ENCODE assay signal across 1 cellular context in genomic region chr3:197088370-197088769, GRCh38.
A peak's percentile ranks its signal among the peaks of the same experiment; 100 is the strongest.
TF ChIP-seq lines count a peak whose summit lies in the region.

No MANE protein-coding gene starts in this region.

TF ChIP-seq in GM12878, 131 proteins besides CTCF, POLR2A, EP300 and RAD21 (continued from another document):
- TF ChIP-seq, protein P1, sequence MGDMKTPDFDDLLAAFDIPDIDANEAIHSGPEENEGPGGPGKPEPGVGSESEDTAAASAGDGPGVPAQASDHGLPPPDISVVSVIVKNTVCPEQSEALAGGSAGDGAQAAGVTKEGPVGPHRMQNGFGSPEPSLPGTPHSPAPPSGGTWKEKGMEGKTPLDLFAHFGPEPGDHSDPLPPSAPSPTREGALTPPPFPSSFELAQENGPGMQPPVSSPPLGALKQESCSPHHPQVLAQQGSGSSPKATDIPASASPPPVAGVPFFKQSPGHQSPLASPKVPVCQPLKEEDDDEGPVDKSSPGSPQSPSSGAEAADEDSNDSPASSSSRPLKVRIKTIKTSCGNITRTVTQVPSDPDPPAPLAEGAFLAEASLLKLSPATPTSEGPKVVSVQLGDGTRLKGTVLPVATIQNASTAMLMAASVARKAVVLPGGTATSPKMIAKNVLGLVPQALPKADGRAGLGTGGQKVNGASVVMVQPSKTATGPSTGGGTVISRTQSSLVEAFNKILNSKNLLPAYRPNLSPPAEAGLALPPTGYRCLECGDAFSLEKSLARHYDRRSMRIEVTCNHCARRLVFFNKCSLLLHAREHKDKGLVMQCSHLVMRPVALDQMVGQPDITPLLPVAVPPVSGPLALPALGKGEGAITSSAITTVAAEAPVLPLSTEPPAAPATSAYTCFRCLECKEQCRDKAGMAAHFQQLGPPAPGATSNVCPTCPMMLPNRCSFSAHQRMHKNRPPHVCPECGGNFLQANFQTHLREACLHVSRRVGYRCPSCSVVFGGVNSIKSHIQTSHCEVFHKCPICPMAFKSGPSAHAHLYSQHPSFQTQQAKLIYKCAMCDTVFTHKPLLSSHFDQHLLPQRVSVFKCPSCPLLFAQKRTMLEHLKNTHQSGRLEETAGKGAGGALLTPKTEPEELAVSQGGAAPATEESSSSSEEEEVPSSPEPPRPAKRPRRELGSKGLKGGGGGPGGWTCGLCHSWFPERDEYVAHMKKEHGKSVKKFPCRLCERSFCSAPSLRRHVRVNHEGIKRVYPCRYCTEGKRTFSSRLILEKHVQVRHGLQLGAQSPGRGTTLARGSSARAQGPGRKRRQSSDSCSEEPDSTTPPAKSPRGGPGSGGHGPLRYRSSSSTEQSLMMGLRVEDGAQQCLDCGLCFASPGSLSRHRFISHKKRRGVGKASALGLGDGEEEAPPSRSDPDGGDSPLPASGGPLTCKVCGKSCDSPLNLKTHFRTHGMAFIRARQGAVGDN (IDR thresholded peaks at IDR 0.05) = no peak
- TF ChIP-seq BHLHE40 (IDR thresholded peaks at IDR 0.05; ENCODE audit: borderline replicate concordance in 1 of 2, low read depth in 2 of 2, low read length in 1 of 2) (peak in 1 of 2 experiments; percentile 26; a peak in 1 of 4 replicates), ASH2L (IDR thresholded peaks at IDR 0.05; ENCODE audit: borderline replicate concordance, low read depth) (no peak), ZNF207 (IDR thresholded peaks at IDR 0.05; ENCODE audit: borderline replicate concordance) (no peak), STAT1 (conservative IDR thresholded peaks at IDR 0.05) (no peak), E2F8 (IDR thresholded peaks at IDR 0.05; ENCODE audit: low read depth, partially characterized antibody) (no peak), MYC (IDR thresholded peaks at IDR 0.05; ENCODE audit: insufficient read depth, insufficient read length, insufficient replicate concordance, low read length, severe bottlenecking) (no peak), CREB1 (IDR thresholded peaks at IDR 0.05; ENCODE audit: low read depth) (no peak), RAD51 (IDR thresholded peaks at IDR 0.05) (0 out of 2 replicates have a peak, but pooled peaks have one; percentile 10), TBL1XR1 (IDR thresholded peaks at IDR 0.05; ENCODE audit: low read depth, low read length) (no peak), ZNF274 (IDR thresholded peaks at IDR 0.05; ENCODE audit: insufficient read depth, insufficient read length) (no peak), PAX5 (IDR thresholded peaks at IDR 0.05; ENCODE audit: borderline replicate concordance, low read depth, low read length) (no peak), HDAC6 (IDR thresholded peaks at IDR 0.05; ENCODE audit: unreplicated experiment) (no peak), FOS (IDR thresholded peaks at IDR 0.05; ENCODE audit: borderline replicate concordance, extremely low read depth, insufficient read length) (no peak)
- TF ChIP-seq, protein P2, sequence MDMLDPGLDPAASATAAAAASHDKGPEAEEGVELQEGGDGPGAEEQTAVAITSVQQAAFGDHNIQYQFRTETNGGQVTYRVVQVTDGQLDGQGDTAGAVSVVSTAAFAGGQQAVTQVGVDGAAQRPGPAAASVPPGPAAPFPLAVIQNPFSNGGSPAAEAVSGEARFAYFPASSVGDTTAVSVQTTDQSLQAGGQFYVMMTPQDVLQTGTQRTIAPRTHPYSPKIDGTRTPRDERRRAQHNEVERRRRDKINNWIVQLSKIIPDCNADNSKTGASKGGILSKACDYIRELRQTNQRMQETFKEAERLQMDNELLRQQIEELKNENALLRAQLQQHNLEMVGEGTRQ (IDR thresholded peaks at IDR 0.05; ENCODE audit: borderline replicate concordance, low read depth, low read length) = no peak
- TF ChIP-seq, protein P3, sequence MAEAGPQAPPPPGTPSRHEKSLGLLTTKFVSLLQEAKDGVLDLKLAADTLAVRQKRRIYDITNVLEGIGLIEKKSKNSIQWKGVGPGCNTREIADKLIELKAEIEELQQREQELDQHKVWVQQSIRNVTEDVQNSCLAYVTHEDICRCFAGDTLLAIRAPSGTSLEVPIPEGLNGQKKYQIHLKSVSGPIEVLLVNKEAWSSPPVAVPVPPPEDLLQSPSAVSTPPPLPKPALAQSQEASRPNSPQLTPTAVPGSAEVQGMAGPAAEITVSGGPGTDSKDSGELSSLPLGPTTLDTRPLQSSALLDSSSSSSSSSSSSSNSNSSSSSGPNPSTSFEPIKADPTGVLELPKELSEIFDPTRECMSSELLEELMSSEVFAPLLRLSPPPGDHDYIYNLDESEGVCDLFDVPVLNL (IDR thresholded peaks at IDR 0.05; ENCODE audit: low read depth, low read length) = no peak
